In the genomic region with DNA sequence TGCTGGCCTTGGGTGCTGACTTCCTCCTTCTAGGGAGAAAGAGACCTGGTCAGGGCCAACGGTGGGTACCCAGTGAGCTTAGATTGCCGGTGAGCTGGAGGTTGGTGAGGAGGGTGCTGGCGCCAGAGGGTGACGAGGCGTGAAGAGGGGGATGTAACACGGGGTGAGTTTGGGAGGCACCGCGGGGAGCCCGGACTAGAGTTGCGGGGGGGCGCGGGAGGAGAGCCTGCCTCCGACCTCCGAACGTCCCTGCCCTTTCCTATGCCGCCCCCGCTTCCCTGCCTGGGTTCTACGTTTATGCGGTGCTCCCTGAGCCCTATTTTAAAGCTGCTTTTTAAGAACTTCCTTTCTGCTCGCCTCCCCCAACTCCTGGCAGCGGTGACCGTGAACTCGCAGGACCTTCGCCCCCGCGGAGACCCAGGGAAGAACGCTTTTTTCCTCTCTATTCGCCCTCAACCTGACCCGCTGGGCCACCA, we compare ENCODE assay signal across 13 cellular contexts. TPM values are rescaled to one million over a fixed set of nuclear protein-coding genes. Genes with fewer than 3 reads are reported as not detected.
DNase-seq lines count a peak whose midpoint lies in the region; ATAC-seq, FAIRE-seq and TF ChIP-seq lines count a peak whose summit lies in the region.
"Had no signal": no experiment of that assay in that cellular context is flagged by ENCODE, and none has a peak within 500 bp of the region (broad histone marks: within the 10 kb centered on the region; RNA-seq: fewer than 3 reads in every experiment).

No MANE protein-coding gene starts in this region.

- H3K27ac Mint-ChIP-seq in activated naive CD4-positive, alpha-beta T cell treated with anti-CD3 and anti-CD28 coated beads, Interleukin-2, amount 10 ng/mL, durations not matched to agents 7 days and 5 days = no peak overlapping the region
- H3K27ac Mint-ChIP-seq in activated B cell treated with CpG ODN at 0.5 μM for 24 hours = peak overlapping the region; percentile 63

- WGBS in testis, 2 donors = 8 to 11% methylated on average over 29 of the region's 29 CpGs
- WGBS in aorta, 2 donors = 14 to 21% methylated on average over 25 to 29 of the region's 29 CpGs

- peaks cover 23% of the 10 kb centered on the region for H3K27me3 ChIP-seq in iPS-18a (ENCODE audit: control insufficient read depth, insufficient read depth, low read length)
- H3K27me3 ChIP-seq in testis = no peaks in the 10 kb centered on the region
- H3K27me3 ChIP-seq in aorta (ENCODE audit: control insufficient read depth in 1 of 2, insufficient read depth in 2 of 2, low read length in 1 of 2) = no peaks in the 10 kb centered on the region

- H3K27ac ChIP-seq in iPS-18a (ENCODE audit: low read length) (no peak overlapping the region), testis (no peak overlapping the region), aorta (ENCODE audit: low read depth in 1 of 2, low read length in 2 of 2) (no peak overlapping the region)
- H3K27ac ChIP-seq: dorsolateral prefrontal cortex, heart right ventricle had no signal

- H3K4me3 Mint-ChIP-seq in activated naive CD4-positive, alpha-beta T cell treated with anti-CD3 and anti-CD28 coated beads, Interleukin-2, amount 10 ng/mL, durations not matched to agents 7 days and 5 days = peak overlapping the region; percentile 2
- peak overlapping the region; percentile 78 for H3K4me3 Mint-ChIP-seq in activated B cell treated with CpG ODN at 0.5 μM for 24 hours

- no peak for TF ChIP-seq POLR2A in testis (IDR thresholded peaks at IDR 0.05)
- TF ChIP-seq POLR2A in GM12892 (IDR thresholded peaks at IDR 0.05; ENCODE audit: low read depth, low read length) = no peak

- H3K4me3 ChIP-seq in iPS-18a (ENCODE audit: low read length) = peak overlapping the region; percentile 6
- peak overlapping the region; percentile 12 to 37 for H3K4me3 ChIP-seq in testis
- no peak overlapping the region for H3K4me3 ChIP-seq in aorta (ENCODE audit: low read length in 2 of 2)

- no peak overlapping the region for H3K9ac ChIP-seq in iPS-18a (ENCODE audit: low read length)

- H3K4me1 Mint-ChIP-seq in activated naive CD4-positive, alpha-beta T cell treated with anti-CD3 and anti-CD28 coated beads, Interleukin-2, amount 10 ng/mL, durations not matched to agents 7 days and 5 days = peaks cover 44% of the 10 kb centered on the region
- peaks cover 62% of the 10 kb centered on the region for H3K4me1 Mint-ChIP-seq in activated B cell treated with CpG ODN at 0.5 μM for 24 hours

- TF ChIP-seq CTCF in activated B cell treated with CpG ODN at 0.5 μM for 24 hours (IDR thresholded peaks at IDR 0.05) (no peak), testis (IDR thresholded peaks at IDR 0.05) (no peak)

- POLR2A ChIA-PET in activated B cell treated with CpG ODN at 0.5 μM for 24 hours (lab: Charles Lee) = interaction anchor here (0.7 to 1.2 kb wide), 5 partner anchors 9 to 66 kb away, joined by 3 to 4 read pairs (median 4); partner anchors contain the start of gene ANG

- no peaks in the 10 kb centered on the region for H3K9me3 ChIP-seq in iPS-18a (ENCODE audit: control insufficient read depth, low read depth, low read length)
- no peaks in the 10 kb centered on the region for H3K9me3 ChIP-seq in testis
- H3K9me3 ChIP-seq in aorta (ENCODE audit: control insufficient read depth, low read length) = no peaks in the 10 kb centered on the region
- H3K9me3 ChIP-seq: BE2C had no signal

- intact Hi-C loops in activated B cell treated with CpG ODN at 0.5 μM for 24 hours (cut with micrococcal nuclease) = loop anchor here (1.0 to 10.0 kb wide), 2 partner anchors 8 to 642 kb away; partner anchors contain the start of gene HNRNPC
- intact Hi-C loops in testis (cut with DNase I; ENCODE audit: low total_unique reads) = no loop called here
- intact Hi-C loops in aorta (cut with DNase I) = no loop called here

- peaks cover 5% of the 10 kb centered on the region for H3K9me3 Mint-ChIP-seq in activated naive CD4-positive, alpha-beta T cell treated with anti-CD3 and anti-CD28 coated beads, Interleukin-2, amount 10 ng/mL, durations not matched to agents 7 days and 5 days
- no peaks in the 10 kb centered on the region for H3K9me3 Mint-ChIP-seq in activated B cell treated with CpG ODN at 0.5 μM for 24 hours
- H3K9me3 Mint-ChIP-seq: neural crest cell had no signal

- ATAC-seq in activated B cell treated with CpG ODN at 0.5 μM for 24 hours (ENCODE audit: low read depth) (peak; percentile 30), aorta (ENCODE audit: low FRiP score) (no peak)

- DNase-seq in activated naive CD4-positive, alpha-beta T cell treated with anti-CD3 and anti-CD28 coated beads, Interleukin-2, amount 10 ng/mL, durations not matched to agents 7 days and 5 days = no peak
- no peak for DNase-seq in activated naive CD4-positive, alpha-beta T cell (lab: John Stamatoyannopoulos, UW)
- DNase-seq in activated B cell treated with CpG ODN at 0.5 μM for 24 hours (no peak), testis (no peak), aorta (no peak), GM12892 (ENCODE audit: insufficient read length) (no peak), OCI-M2 (lab: John Stamatoyannopoulos, UW; ENCODE audit: unreplicated experiment) (no peak)
- DNase-seq: BE2C, dorsolateral prefrontal cortex, heart right ventricle, NCI-H1436 had no signal

- H3K27me3 Mint-ChIP-seq in activated naive CD4-positive, alpha-beta T cell treated with anti-CD3 and anti-CD28 coated beads, Interleukin-2, amount 10 ng/mL, durations not matched to agents 7 days and 5 days = peaks cover 63% of the 10 kb centered on the region
- H3K27me3 Mint-ChIP-seq in activated B cell treated with CpG ODN at 0.5 μM for 24 hours = peaks cover 12% of the 10 kb centered on the region

- peaks cover 5% of the 10 kb centered on the region for H3K4me1 ChIP-seq in iPS-18a (ENCODE audit: control insufficient read depth, low read depth, low read length)
- peaks cover 8% of the 10 kb centered on the region for H3K4me1 ChIP-seq in testis
- H3K4me1 ChIP-seq in aorta (ENCODE audit: control insufficient read depth in 1 of 2, insufficient read depth in 2 of 2, low read length in 2 of 2) = no peaks in the 10 kb centered on the region
- H3K4me1 ChIP-seq: BE2C had no signal

- no peak for FAIRE-seq in GM12892 (lab: Jason Lieb, UNC)

- H3K36me3 Mint-ChIP-seq in activated naive CD4-positive, alpha-beta T cell treated with anti-CD3 and anti-CD28 coated beads, Interleukin-2, amount 10 ng/mL, durations not matched to agents 7 days and 5 days = peaks cover 4% of the 10 kb centered on the region
- peaks cover 3% of the 10 kb centered on the region for H3K36me3 Mint-ChIP-seq in activated B cell treated with CpG ODN at 0.5 μM for 24 hours (ENCODE audit: low read depth)

- CTCF ChIA-PET in activated naive CD4-positive, alpha-beta T cell treated with anti-CD3 and anti-CD28 coated beads, Interleukin-2, amount 10 ng/mL, durations not matched to agents 7 days and 5 days (lab: Charles Lee) = interaction anchor here (1.0 to 1.6 kb wide), 4 partner anchors 9 to 235 kb away, joined by 3 to 5 read pairs (median 4); no protein-coding TSS in a partner anchor
- CTCF ChIA-PET in activated B cell treated with CpG ODN at 0.5 μM for 24 hours (lab: Charles Lee) = interaction anchor here (0.8 to 1.6 kb wide), 4 partner anchors 9 to 295 kb away, joined by 3 to 6 read pairs (median 4); no protein-coding TSS in a partner anchor

- H3K36me3 ChIP-seq in iPS-18a (ENCODE audit: control insufficient read depth, low read depth, low read length) (no peaks in the 10 kb centered on the region), testis (ENCODE audit: low read depth, missing control alignments) (no peaks in the 10 kb centered on the region), aorta (ENCODE audit: control insufficient read depth in 1 of 2, insufficient read depth in 2 of 2, low read length in 1 of 2) (no peaks in the 10 kb centered on the region)
- H3K36me3 ChIP-seq: BE2C, heart right ventricle had no signal

RNA-seq across cellular contexts. Expression of gene OR6S1, which starts 18.6 kb away (rescaled TPM):
- total RNA-seq in activated B cell treated with CpG ODN at 0.5 μM for 24 hours = not detected in 2 replicates
- under 1 TPM in 1 of 2 donors, not detected in 1; 0.68 TPM for total RNA-seq in testis
- not detected for polyA plus RNA-seq in testis (ENCODE audit: insufficient read depth, low read depth, low replicate concordance)
- not detected for total RNA-seq in aorta
- polyA plus RNA-seq in aorta = not detected
- polyA plus RNA-seq in GM12892 (2012; ENCODE audit: missing spikeins) = not detected
- total RNA-seq: dorsolateral prefrontal cortex, heart right ventricle, neural crest cell had no signal
- polyA plus RNA-seq: heart right ventricle had no signal

RNA-seq across cellular contexts. Expression of gene RNASE12, which starts 31.7 kb away (rescaled TPM):
- total RNA-seq in activated B cell treated with CpG ODN at 0.5 μM for 24 hours = not detected in 2 replicates
- total RNA-seq in testis = not detected
- polyA plus RNA-seq in testis (ENCODE audit: insufficient read depth, low read depth, low replicate concordance) = 1.3 TPM
- not detected for total RNA-seq in aorta
- not detected for polyA plus RNA-seq in aorta
- polyA plus RNA-seq in GM12892 (2012; ENCODE audit: missing spikeins) = not detected
- total RNA-seq: dorsolateral prefrontal cortex, heart right ventricle, neural crest cell had no signal
- polyA plus RNA-seq: heart right ventricle had no signal

RNA-seq across cellular contexts. Expression of gene RNASE11, which starts 35.1 kb away (rescaled TPM):
- total RNA-seq in activated B cell treated with CpG ODN at 0.5 μM for 24 hours (not detected in 2 replicates), testis (10 to 100 TPM; 31.7 to 52.0 TPM), aorta (not detected)
- polyA plus RNA-seq in testis (ENCODE audit: insufficient read depth, low read depth, low replicate concordance) (81.0 TPM), aorta (not detected)
- not detected for polyA plus RNA-seq in GM12892 (2012; ENCODE audit: missing spikeins)
- total RNA-seq: dorsolateral prefrontal cortex, heart right ventricle, neural crest cell had no signal
- polyA plus RNA-seq: heart right ventricle had no signal

Comparison
In these comparisons a context has a peak if more than half of its experiments do, and no peak if none do; other contexts are left out.
1. H3K4me3 ChIP-seq: peak in iPS-18a (single experiment) and testis (2 of 2); none in aorta (0 of 2).
2. RNA of gene RNASE11, which starts 35.1 kb away (total RNA-seq): 31.7 to 52.0 TPM in testis; not detected in activated B cell treated with CpG ODN at 0.5 μM for 24 hours and not detected in aorta; every median in the first group is over 10 times any median in the second.